In the genomic region with DNA sequence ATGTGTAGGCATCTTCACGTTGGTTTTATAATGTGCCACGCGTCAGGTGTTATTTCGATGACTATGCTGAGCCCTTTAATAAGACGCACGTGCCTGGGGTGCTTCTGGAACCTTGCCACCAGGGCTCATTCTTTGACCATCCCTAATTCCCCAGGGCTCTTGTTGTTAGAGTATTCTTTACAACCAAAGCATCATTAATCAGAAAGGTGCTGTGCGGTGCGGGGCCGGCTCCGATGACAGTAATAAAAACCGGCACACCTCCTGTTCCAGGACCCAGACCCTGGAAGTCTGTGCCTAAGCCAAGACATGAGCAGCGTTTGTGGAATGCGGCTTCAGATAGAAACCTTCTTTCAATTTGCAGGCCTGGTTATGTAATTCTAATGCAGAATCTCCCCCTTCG, we compare ENCODE assay signal across 16 cellular contexts. TPM values are rescaled to one million over a fixed set of nuclear protein-coding genes. Genes with fewer than 3 reads are reported as not detected.
DNase-seq lines count a peak whose midpoint lies in the region; ATAC-seq and TF ChIP-seq lines count a peak whose summit lies in the region.
"Had no signal": no experiment of that assay in that cellular context is flagged by ENCODE, and none has a peak within 500 bp of the region (broad histone marks: within the 10 kb centered on the region; RNA-seq: fewer than 3 reads in every experiment).

No MANE protein-coding gene starts in this region.

- intact Hi-C loops in heart left ventricle (cut with DNase I): no loop called here
- intact Hi-C loops in sciatic nerve (cut with DNase I): no loop called here

- DNase-seq in ELF-1 (ENCODE audit: low read depth, low spot score): peak; percentile 27
- DNase-seq in amniotic epithelial cell (ENCODE audit: low read depth): peak; percentile 60
- DNase-seq in heart left ventricle: no peak
- DNase-seq in sciatic nerve (ENCODE audit: low spot score): no peak
- no peak for DNase-seq in KG1 (lab: John Stamatoyannopoulos, UW)
- DNase-seq in stimulated activated CD4-positive, alpha-beta T cell treated with anti-CD3 and anti-CD28 coated beads, Interleukin-2, amount 100 ng/mL, for 24 hours: no peak
- DNase-seq: activated CD4-positive, alpha-beta T cell treated with anti-CD3 and anti-CD28 coated beads, Interleukin-2, amount 50 U/mL, for 1 hour; activated effector memory CD4-positive, alpha-beta T cell treated with Interleukin-2 at 50 U/mL for 16 hours; cerebellar nuclear complex; DMS53; gastrocnemius medialis; NCI-H1930 had no signal

- H3K9me3 ChIP-seq in heart left ventricle: peaks cover 0 to 2% (median 0%) of the 10 kb centered on the region in 12 donors
- H3K9me3 ChIP-seq: gastrocnemius medialis, HAP-1, suprapubic skin had no signal

- WGBS in heart left ventricle, 4 donors: 46 to 60% (median 51%) methylated on average over 14 of the region's 14 CpGs

- no peaks in the 10 kb centered on the region for H3K36me3 ChIP-seq in heart left ventricle
- H3K36me3 ChIP-seq: gastrocnemius medialis, HAP-1, suprapubic skin had no signal

- no peaks in the 10 kb centered on the region for H3K27me3 ChIP-seq in heart left ventricle
- H3K27me3 ChIP-seq: gastrocnemius medialis, suprapubic skin had no signal

- peak in 3 of 4 donors; percentile 25 to 59 (median 28) for ATAC-seq in heart left ventricle
- ATAC-seq in sciatic nerve: peak; percentile 59
- ATAC-seq in HG03108 (IDR thresholded peaks at IDR 0.05; ENCODE audit: unreplicated experiment): no peak
- no peak for ATAC-seq in GM19467 (IDR thresholded peaks at IDR 0.05; ENCODE audit: unreplicated experiment)
- ATAC-seq: gastrocnemius medialis had no signal

- no peak for TF ChIP-seq POLR2A in heart left ventricle (IDR thresholded peaks at IDR 0.05)

- H3K4me3 ChIP-seq in heart left ventricle: peak overlapping the region in 3 of 12 donors; percentile 4 to 37 (median 26)
- H3K4me3 ChIP-seq: gastrocnemius medialis, HAP-1, suprapubic skin had no signal

- peaks cover 0 to 14% (median 0%) of the 10 kb centered on the region in 12 donors for H3K4me1 ChIP-seq in heart left ventricle
- H3K4me1 ChIP-seq: HAP-1 had no signal

- H3K27ac ChIP-seq in heart left ventricle: no peak overlapping the region
- H3K27ac ChIP-seq: gastrocnemius medialis, suprapubic skin had no signal

- TF ChIP-seq CTCF in heart left ventricle (IDR thresholded peaks at IDR 0.05): no peak

RNA-seq across cellular contexts. Expression of gene MGMT, which starts 58.4 kb away (rescaled TPM):
- total RNA-seq in heart left ventricle (10 to 100 TPM in 7 of 9 donors, 1 to 10 TPM in 2; 6.2 to 25.3 (median 14.8) TPM), sciatic nerve (24.5 TPM)
- polyA plus RNA-seq in heart left ventricle: 10 to 100 TPM in 1 of 2 donors, 1 to 10 TPM in 1; 8.4 to 11.0 TPM

Comparison
In these comparisons a context has a peak if more than half of its experiments do, and no peak if none do; other contexts are left out.
1. DNase-seq: peak in ELF-1 (single experiment) and amniotic epithelial cell (single experiment); none in heart left ventricle (0 of 5), sciatic nerve (single experiment), KG1 (single experiment) and stimulated activated CD4-positive, alpha-beta T cell treated with anti-CD3 and anti-CD28 coated beads, Interleukin-2, amount 100 ng/mL, for 24 hours (0 of 2).
2. ATAC-seq: peak in heart left ventricle (3 of 4) and sciatic nerve (single experiment); none in HG03108 (single experiment) and GM19467 (single experiment).